8 cellular contexts compared by ENCODE assay signal in the genomic region with DNA sequence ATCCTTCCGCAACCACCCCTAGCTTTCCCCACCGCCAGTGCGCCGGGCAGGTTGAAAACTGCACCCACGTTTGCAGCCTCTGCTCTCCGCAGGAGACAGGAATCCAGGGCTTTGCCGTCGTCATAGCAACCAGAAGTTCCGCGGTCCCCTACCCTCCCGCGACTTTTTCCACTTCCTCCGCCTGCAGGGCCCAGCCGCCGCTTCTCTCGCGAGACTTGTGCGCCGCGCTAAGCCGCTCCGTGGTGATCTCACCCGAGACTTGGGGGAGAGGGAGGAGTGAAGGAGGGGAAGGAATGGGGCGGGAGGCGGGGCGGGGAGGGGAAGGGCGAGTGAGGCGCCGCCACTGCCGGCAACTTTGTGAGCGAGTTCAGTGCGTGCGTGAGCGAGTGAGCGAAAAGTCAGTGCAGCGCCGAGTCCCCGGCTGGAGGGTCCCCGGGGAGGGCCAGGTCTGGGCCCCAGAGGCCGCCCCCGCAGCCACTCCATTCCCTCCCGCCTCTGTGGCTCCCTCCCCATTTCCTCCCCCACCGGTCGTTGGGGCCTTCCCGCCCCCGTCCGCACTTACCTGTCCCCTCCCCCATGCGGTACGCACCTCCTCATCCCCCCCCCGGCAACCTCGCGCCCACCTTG. TPM values are rescaled to one million over a fixed set of nuclear protein-coding genes. Genes with fewer than 3 reads are reported as not detected.
A peak's percentile ranks its signal among the peaks of the same experiment; 100 is the strongest.
DNase-seq lines count a peak whose midpoint lies in the region; ATAC-seq lines count a peak whose summit lies in the region.

Gene SIPA1L1 (plus strand): TSS at position 370 of the 627 bp plus-strand sequence.

- H3K9me3 ChIP-seq in BLaER1, result no peaks in the 10 kb centered on the region

- peak within 1 kb of the TSS; percentile 89 for H3K4me3 ChIP-seq in BLaER1

- H3K9ac ChIP-seq in BLaER1, result peak within 1 kb of the TSS; percentile 92

- peaks cover 15% of the 10 kb centered on the region for H3K36me3 Mint-ChIP-seq in activated CD4-positive, alpha-beta T cell treated with anti-CD3 and anti-CD28 coated beads, Interleukin-2, amount 10 ng/mL, durations not matched to agents 7 days and 5 days (ENCODE audit: low read depth)

- H4K20me1 ChIP-seq in BLaER1, result no peaks in the 10 kb centered on the region

- CTCF ChIA-PET in activated CD4-positive, alpha-beta T cell treated with anti-CD3 and anti-CD28 coated beads, Interleukin-2, amount 10 ng/mL, durations not matched to agents 7 days and 5 days (lab: Charles Lee), result interaction anchor here (0.7 to 1.4 kb wide), 2 partner anchors 63 to 235 kb away, joined by 3 read pairs; no protein-coding TSS in a partner anchor

- H3K9me3 Mint-ChIP-seq in activated CD4-positive, alpha-beta T cell treated with anti-CD3 and anti-CD28 coated beads, Interleukin-2, amount 10 ng/mL, durations not matched to agents 7 days and 5 days, result no peaks in the 10 kb centered on the region

- no peaks in the 10 kb centered on the region for H3K27me3 ChIP-seq in BLaER1

- H3K27ac Mint-ChIP-seq in activated CD4-positive, alpha-beta T cell treated with anti-CD3 and anti-CD28 coated beads, Interleukin-2, amount 10 ng/mL, durations not matched to agents 7 days and 5 days, result peak within 1 kb of the TSS; percentile 88

- POLR2A ChIA-PET in activated CD4-positive, alpha-beta T cell treated with anti-CD3 and anti-CD28 coated beads, Interleukin-2, amount 10 ng/mL, durations not matched to agents 7 days and 5 days (lab: Charles Lee), result interaction anchor here (0.6 to 1.6 kb wide), 2 partner anchors 178 to 753 kb away, joined by 3 to 6 read pairs; no protein-coding TSS in a partner anchor

- ATAC-seq in GM19328 (IDR thresholded peaks at IDR 0.05; ENCODE audit: unreplicated experiment) (peak; percentile 65), HG03520 (IDR thresholded peaks at IDR 0.05; ENCODE audit: unreplicated experiment) (peak; percentile 69)

- H3K4me2 ChIP-seq in BLaER1, result peak within 1 kb of the TSS; percentile 87

- peak within 1 kb of the TSS; percentile 88 for H3K4me3 Mint-ChIP-seq in activated CD4-positive, alpha-beta T cell treated with anti-CD3 and anti-CD28 coated beads, Interleukin-2, amount 10 ng/mL, durations not matched to agents 7 days and 5 days

- no peaks in the 10 kb centered on the region for H3K27me3 Mint-ChIP-seq in activated CD4-positive, alpha-beta T cell treated with anti-CD3 and anti-CD28 coated beads, Interleukin-2, amount 10 ng/mL, durations not matched to agents 7 days and 5 days

- peak within 1 kb of the TSS; percentile 89 for H3K27ac ChIP-seq in BLaER1

- H3K4me1 ChIP-seq in BLaER1, result peaks cover 32% of the 10 kb centered on the region

- DNase-seq in NCI-H69 (lab: John Stamatoyannopoulos, UW), result peak; percentile 100
- peak; percentile 99 for DNase-seq in activated CD4-positive, alpha-beta T cell treated with anti-CD3 and anti-CD28 coated beads, Interleukin-2, amount 10 ng/mL, durations not matched to agents 7 days and 5 days
- DNase-seq in cortex of kidney (lab: John Stamatoyannopoulos, UW), result peak; percentile 55
- DNase-seq in left kidney (ENCODE audit: low read depth, low spot score), result peak; percentile 100
- peak; percentile 97 to 98 for DNase-seq in stimulated activated CD4-positive, alpha-beta T cell treated with anti-CD3 and anti-CD28 coated beads, Interleukin-2, amount 100 ng/mL, for 24 hours

- no peaks in the 10 kb centered on the region for H3K36me3 ChIP-seq in BLaER1

- peaks cover 45% of the 10 kb centered on the region for H3K4me1 Mint-ChIP-seq in activated CD4-positive, alpha-beta T cell treated with anti-CD3 and anti-CD28 coated beads, Interleukin-2, amount 10 ng/mL, durations not matched to agents 7 days and 5 days

RNA-seq across cellular contexts. Expression of gene SIPA1L1, which starts in this region (rescaled TPM):
- total RNA-seq in activated CD4-positive, alpha-beta T cell treated with anti-CD3 and anti-CD28 coated beads, Interleukin-2, amount 10 ng/mL, durations not matched to agents 7 days and 5 days, result 10 to 100 TPM; 46.8 to 56.0 TPM

Comparison
In these comparisons a context has a peak if more than half of its experiments do, and no peak if none do; other contexts are left out.
1. Peak in every context shown above with its lines: DNase-seq, ATAC-seq, H3K4me3 ChIP-seq and H3K27ac ChIP-seq.